Comparison of ENCODE assay signal across 9 cellular contexts in genomic region chr5:134184155-134185135, GRCh38. TPM values are rescaled to one million over a fixed set of nuclear protein-coding genes. Genes with fewer than 3 reads are reported as not detected.
DNase-seq lines count a peak whose midpoint lies in the region; ATAC-seq and TF ChIP-seq lines count a peak whose summit lies in the region.
"Had no signal": no experiment of that assay in that cellular context is flagged by ENCODE, and none has a peak within 500 bp of the region (broad histone marks: within the 10 kb centered on the region; RNA-seq: fewer than 3 reads in every experiment).

No MANE protein-coding gene starts in this region.

- H3K9me3 ChIP-seq in OCI-LY3 (ENCODE audit: insufficient read depth, low read length) (no peaks in the 10 kb centered on the region), fibroblast of lung (ENCODE audit: control insufficient read depth, insufficient read depth, low read depth, low read length) (no peaks in the 10 kb centered on the region)

- no peaks in the 10 kb centered on the region for H3K36me3 ChIP-seq in OCI-LY3 (replicated peaks; ENCODE audit: low read depth, low read length)
- no peaks in the 10 kb centered on the region for H3K36me3 ChIP-seq in fibroblast of lung (ENCODE audit: control insufficient read depth, insufficient read depth, low read length)

- H3K79me2 ChIP-seq in OCI-LY3 (ENCODE audit: low read length) (no peaks in the 10 kb centered on the region), fibroblast of lung (ENCODE audit: control insufficient read depth, insufficient read depth, low read length) (no peaks in the 10 kb centered on the region)

- 0 out of 2 replicates have a peak overlapping the region, but pooled peaks have one; percentile 13 for H2AFZ ChIP-seq in OCI-LY3 (ENCODE audit: low read depth, low read length)
- no peak overlapping the region for H2AFZ ChIP-seq in fibroblast of lung (ENCODE audit: low read length)

- no peaks in the 10 kb centered on the region for H3K9me3 Mint-ChIP-seq in neural crest cell
- H3K9me3 Mint-ChIP-seq: stimulated activated naive CD8-positive, alpha-beta T cell treated with anti-CD3 and anti-CD28 coated beads, Interleukin-15, Interleukin-2, amounts not matched to agents 100 ng/mL and 50 ng/mL, for 24 hours had no signal

- H3K4me1 ChIP-seq in OCI-LY3 (ENCODE audit: low read length), result no peaks in the 10 kb centered on the region
- no peaks in the 10 kb centered on the region for H3K4me1 ChIP-seq in fibroblast of lung (ENCODE audit: control insufficient read depth, extremely low read depth, insufficient read depth, low read length)

- no peaks in the 10 kb centered on the region for H3K36me3 Mint-ChIP-seq in neural crest cell (ENCODE audit: low read depth)

- H3K4me3 ChIP-seq in OCI-LY3 (ENCODE audit: low read length) (no peak overlapping the region), fibroblast of lung (replicated peaks in 1 of 4; ENCODE audit: control extremely low read depth in 1 of 4, insufficient read depth in 1 of 4, low read depth in 3 of 4, low read length in 4 of 4) (no peak overlapping the region)

- no peak overlapping the region for H3K4me2 ChIP-seq in OCI-LY3 (ENCODE audit: low read length)
- H3K4me2 ChIP-seq in fibroblast of lung (ENCODE audit: extremely low read depth, insufficient read depth, low read length), result no peak overlapping the region

- H3K4me3 Mint-ChIP-seq in neural crest cell, result no peak overlapping the region
- H3K4me3 Mint-ChIP-seq: stimulated activated naive CD8-positive, alpha-beta T cell treated with anti-CD3 and anti-CD28 coated beads, Interleukin-15, Interleukin-2, amounts not matched to agents 100 ng/mL and 50 ng/mL, for 24 hours had no signal

- DNase-seq in activated gamma-delta T cell treated with Interleukin-2 at 50 U/mL for 16 hours (peak; percentile 73), activated gamma-delta T cell (lab: John Stamatoyannopoulos, UW) (no peak), activated T-cell treated with anti-CD3 and anti-CD28 coated beads for 4 hours (peak; percentile 64), fibroblast of lung (ENCODE audit: low read depth in 2 of 2) (peak; percentile 33 to 63), neural crest cell (ENCODE audit: low read depth, low spot score) (peak; percentile 70), stromal cell of bone marrow (ENCODE audit: low read depth) (peak; percentile 25)

- H3K27me3 ChIP-seq in OCI-LY3 (ENCODE audit: low read depth, low read length) (no peaks in the 10 kb centered on the region), fibroblast of lung (ENCODE audit: control insufficient read depth, insufficient read depth, low read length) (no peaks in the 10 kb centered on the region)

- ATAC-seq in HG03139 (IDR thresholded peaks at IDR 0.05; ENCODE audit: unreplicated experiment), result peak; percentile 74

- no peak overlapping the region for H3K9ac ChIP-seq in OCI-LY3 (ENCODE audit: low read length)
- H3K9ac ChIP-seq in fibroblast of lung (ENCODE audit: insufficient read depth, low read length), result no peak overlapping the region

- H4K20me1 ChIP-seq in OCI-LY3 (ENCODE audit: insufficient read depth, low read length), result no peaks in the 10 kb centered on the region
- H4K20me1 ChIP-seq in fibroblast of lung (ENCODE audit: control insufficient read depth, extremely low read depth, insufficient read depth, low read length), result no peaks in the 10 kb centered on the region

- TF ChIP-seq CTCF in OCI-LY3 (IDR thresholded peaks at IDR 0.05; ENCODE audit: low read depth, low read length) (peak; percentile 68), fibroblast of lung (conservative IDR thresholded peaks at IDR 0.05 in 1 of 2, IDR thresholded peaks at IDR 0.05 in 1 of 2; ENCODE audit: low read depth in 1 of 2, low read length in 2 of 2) (peak; percentile 93), neural crest cell (conservative IDR thresholded peaks at IDR 0.05) (peak; percentile 88)

- no peaks in the 10 kb centered on the region for H3K4me1 Mint-ChIP-seq in neural crest cell

- no peaks in the 10 kb centered on the region for H3K27me3 Mint-ChIP-seq in neural crest cell (ENCODE audit: low read depth)
- H3K27me3 Mint-ChIP-seq: stimulated activated naive CD8-positive, alpha-beta T cell treated with anti-CD3 and anti-CD28 coated beads, Interleukin-15, Interleukin-2, amounts not matched to agents 100 ng/mL and 50 ng/mL, for 24 hours had no signal

- H3K27ac ChIP-seq in OCI-LY3 (ENCODE audit: low read length) (no peak overlapping the region), fibroblast of lung (ENCODE audit: insufficient read depth, low read length) (no peak overlapping the region)

- no peak overlapping the region for H3K27ac Mint-ChIP-seq in neural crest cell (ENCODE audit: unreplicated experiment)
- H3K27ac Mint-ChIP-seq: stimulated activated naive CD8-positive, alpha-beta T cell treated with anti-CD3 and anti-CD28 coated beads, Interleukin-15, Interleukin-2, amounts not matched to agents 100 ng/mL and 50 ng/mL, for 24 hours had no signal

RNA-seq across cellular contexts. Expression of gene SKP1, which starts 7.7 kb away (rescaled TPM):
- total RNA-seq in fibroblast of lung, result 182 and 259 TPM in 2 replicates
- 875 and 985 TPM in 2 replicates for polyA plus RNA-seq in fibroblast of lung
- polyA plus RNA-seq in fibroblast of lung (2012), result 694 and 744 TPM in 2 replicates
- polyA minus RNA-seq in fibroblast of lung (ENCODE audit: low replicate concordance), result 22.1 and 25.7 TPM in 2 replicates
- 329 and 340 TPM in 2 replicates for total RNA-seq in neural crest cell

RNA-seq across cellular contexts. Expression of gene PPP2CA, which starts 41.4 kb away (rescaled TPM):
- 46.2 and 58.6 TPM in 2 replicates for total RNA-seq in fibroblast of lung
- 191 and 220 TPM in 2 replicates for polyA plus RNA-seq in fibroblast of lung
- polyA plus RNA-seq in fibroblast of lung (2012), result 151 and 193 TPM in 2 replicates
- polyA minus RNA-seq in fibroblast of lung (ENCODE audit: low replicate concordance), result 27.8 and 48.6 TPM in 2 replicates
- total RNA-seq in neural crest cell, result 197 and 212 TPM in 2 replicates
